Comparison of ENCODE assay signal across 12 cellular contexts in the genomic region with DNA sequence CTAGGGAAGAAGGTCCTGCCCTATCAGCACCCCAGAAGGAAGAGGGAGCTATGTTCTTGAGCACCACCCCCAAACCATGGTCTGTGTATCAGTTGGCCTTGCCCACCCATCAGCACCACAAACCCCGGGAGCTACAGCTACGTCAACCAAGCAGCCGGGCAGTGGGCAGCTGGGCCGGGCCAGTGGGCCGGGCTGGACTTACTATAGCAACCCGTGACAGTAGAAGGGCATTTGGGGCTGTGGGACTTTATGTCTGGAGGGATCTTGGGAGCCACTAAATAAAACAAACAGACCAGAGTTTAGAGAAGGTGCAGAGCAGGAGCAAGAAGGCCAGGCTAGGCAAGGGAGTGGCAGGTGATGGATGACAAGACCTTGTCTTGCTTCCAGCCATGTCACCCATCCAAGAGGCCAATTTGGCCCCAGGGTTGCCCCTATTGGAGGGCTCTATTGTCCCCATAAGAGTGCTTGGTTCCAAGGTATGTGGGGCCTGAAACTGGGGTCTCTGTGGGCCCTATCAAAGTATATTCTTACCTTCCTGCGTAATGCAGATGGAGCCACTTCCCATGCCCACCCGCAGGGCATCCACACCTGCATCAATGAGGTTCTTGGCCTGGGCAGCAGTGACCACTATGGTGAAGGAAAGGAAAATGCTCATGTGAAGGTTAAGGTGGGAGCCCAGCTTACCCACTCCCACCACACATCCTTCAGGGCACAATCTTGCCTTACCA. TPM values are rescaled to one million over a fixed set of nuclear protein-coding genes. Genes with fewer than 3 reads are reported as not detected.
DNase-seq lines count a peak whose midpoint lies in the region; ATAC-seq and TF ChIP-seq lines count a peak whose summit lies in the region.
"Had no signal": no experiment of that assay in that cellular context is flagged by ENCODE, and none has a peak within 500 bp of the region (broad histone marks: within the 10 kb centered on the region; RNA-seq: fewer than 3 reads in every experiment).

No MANE protein-coding gene starts in this region.

- no peak overlapping the region for H4K5ac ChIP-seq in IMR-90 (ENCODE audit: low read depth, low read length)

- H3K4me2 ChIP-seq in DOHH2 (ENCODE audit: low read length) (peak overlapping the region; percentile 94), IMR-90 (ENCODE audit: low read depth, low read length) (no peak overlapping the region)

- no peaks in the 10 kb centered on the region for H3K9me3 Mint-ChIP-seq in activated naive CD8-positive, alpha-beta T cell treated with anti-CD3 and anti-CD28 coated beads for 36 hours
- no peaks in the 10 kb centered on the region for H3K9me3 Mint-ChIP-seq in nephron progenitor cell

- no peak overlapping the region for H3K18ac ChIP-seq in IMR-90 (ENCODE audit: low read depth, low read length)

- intact Hi-C loops in IMR-90 (cut with micrococcal nuclease), result no loop called here

- H3K9me2 ChIP-seq in DOHH2 (replicated peaks; ENCODE audit: control insufficient read depth, low read length), result no peaks in the 10 kb centered on the region

- H2BK20ac ChIP-seq in IMR-90 (ENCODE audit: low read depth, low read length), result no peak overlapping the region

- no TSS peak for BruUV-seq in IMR-90 (replicated peaks; lab: Mats Ljungman, UMichigan)

- no peak for TF ChIP-seq POLR2A in IMR-90 (IDR thresholded peaks at IDR 0.05; ENCODE audit: low read depth, low read length)

- H3K79me1 ChIP-seq in IMR-90 (ENCODE audit: low read depth in 1 of 2, low read length in 2 of 2), result peaks cover 31 to 69% of the 10 kb centered on the region in 2 experiments

- peaks cover 61% of the 10 kb centered on the region for H3K4me1 Mint-ChIP-seq in activated naive CD8-positive, alpha-beta T cell treated with anti-CD3 and anti-CD28 coated beads for 36 hours
- H3K4me1 Mint-ChIP-seq in nephron progenitor cell, result peaks cover 45% of the 10 kb centered on the region

- peaks cover 60% of the 10 kb centered on the region for H3K36me3 Mint-ChIP-seq in activated naive CD8-positive, alpha-beta T cell treated with anti-CD3 and anti-CD28 coated beads for 36 hours
- peaks cover 40% of the 10 kb centered on the region for H3K36me3 Mint-ChIP-seq in nephron progenitor cell (ENCODE audit: low read depth)

- dilution Hi-C loops in IMR-90 (cut with HindIII; ENCODE audit: low sequenced_read_pairs, unreplicated experiment), result no loop called here

- ATAC-seq in IMR-90 (ENCODE audit: low read depth), result no peak
- ATAC-seq: mucosa of descending colon, right cardiac atrium had no signal

- peaks cover 3% of the 10 kb centered on the region for H3K27me3 Mint-ChIP-seq in activated naive CD8-positive, alpha-beta T cell treated with anti-CD3 and anti-CD28 coated beads for 36 hours
- H3K27me3 Mint-ChIP-seq in nephron progenitor cell (ENCODE audit: low read depth, poor library complexity), result no peaks in the 10 kb centered on the region

- no peak overlapping the region for H3K4ac ChIP-seq in IMR-90 (ENCODE audit: low read depth, low read length)

- no peak overlapping the region for H3K56ac ChIP-seq in IMR-90 (ENCODE audit: extremely low read depth, insufficient read depth, low read length)

- peaks cover 4% of the 10 kb centered on the region; the same call in 1 of the 2 replicates for H4K20me1 ChIP-seq in DOHH2 (ENCODE audit: control insufficient read depth, insufficient read depth, low read depth, low read length)
- peaks cover 20% of the 10 kb centered on the region for H4K20me1 ChIP-seq in IMR-90 (ENCODE audit: insufficient read depth, low read length)

- H3K27ac Mint-ChIP-seq in activated naive CD8-positive, alpha-beta T cell treated with anti-CD3 and anti-CD28 coated beads for 36 hours, result peak overlapping the region; percentile 57
- peak overlapping the region; percentile 80 for H3K27ac Mint-ChIP-seq in nephron progenitor cell

- POLR2A ChIA-PET in IMR-90 (lab: Charles Lee; ENCODE audit: unreplicated experiment), result no interaction called here

- no peak overlapping the region for H2AFZ ChIP-seq in IMR-90 (replicated peaks; ENCODE audit: low read length, poor library complexity)

- H3K4me1 ChIP-seq in DOHH2 (ENCODE audit: control insufficient read depth, low read length) (peaks cover 61% of the 10 kb centered on the region), IMR-90 (ENCODE audit: control insufficient read depth, insufficient read depth, low read length) (peaks cover 5% of the 10 kb centered on the region), SJCRH30 (peaks cover 8% of the 10 kb centered on the region)

- no peak overlapping the region for H4K91ac ChIP-seq in IMR-90 (ENCODE audit: insufficient read depth, low read depth, low read length)

- H3K4me3 ChIP-seq in DOHH2 (ENCODE audit: low read length) (peak overlapping the region; percentile 12), IMR-90 (ENCODE audit: insufficient read depth, low read depth, low read length) (no peak overlapping the region), SJCRH30 (no peak overlapping the region)
- H3K4me3 ChIP-seq: mucosa of descending colon, SJSA1 had no signal

- H2AK9ac ChIP-seq in IMR-90 (replicated peaks; ENCODE audit: low read depth, low read length, poor library complexity), result peak overlapping the region; percentile 33

- H3K9me3 ChIP-seq in DOHH2 (ENCODE audit: control insufficient read depth, insufficient read depth, low read length) (no peaks in the 10 kb centered on the region), IMR-90 (ENCODE audit: control insufficient read depth, insufficient read depth, low read length) (no peaks in the 10 kb centered on the region), SJCRH30 (replicated peaks) (no peaks in the 10 kb centered on the region)
- H3K9me3 ChIP-seq: mucosa of descending colon, SJSA1 had no signal

- no peak overlapping the region for H2BK15ac ChIP-seq in IMR-90 (ENCODE audit: low read depth, low read length)

- DNase-seq in IMR-90, result no peak
- DNase-seq in activated naive CD8-positive, alpha-beta T cell treated with anti-CD3 and anti-CD28 coated beads for 36 hours, result no peak
- DNase-seq in nephron progenitor cell, result no peak
- no peak for DNase-seq in Kasumi-1 (lab: John Stamatoyannopoulos, UW)
- DNase-seq in hepatic stellate cell (ENCODE audit: low spot score), result no peak
- DNase-seq in SJCRH30, result no peak
- DNase-seq: activated gamma-delta T cell, NCI-H1436 had no signal

- WGBS in IMR-90 (ENCODE audit: extremely low coverage in 2 of 2, insufficient read length in 1 of 2), 2 experiments, result no CpG with 5 or more reads among the region's 8 CpGs

- H2AK5ac ChIP-seq in IMR-90 (ENCODE audit: low read depth, low read length), result no peak overlapping the region

- no peak overlapping the region for H3K23ac ChIP-seq in IMR-90 (ENCODE audit: low read depth, low read length)

- H3K9ac ChIP-seq in IMR-90 (ENCODE audit: low read depth, low read length), result no peak overlapping the region

- H4K8ac ChIP-seq in IMR-90 (ENCODE audit: low read depth in 2 of 2, low read length in 2 of 2), result peak overlapping the region in 1 of 2 experiments; percentile 18; a peak in 1 of 4 replicates

- H3K27me3 ChIP-seq in DOHH2 (ENCODE audit: control insufficient read depth, low read length), result no peaks in the 10 kb centered on the region
- H3K27me3 ChIP-seq in IMR-90 (ENCODE audit: control insufficient read depth, insufficient read depth, low read length), result no peaks in the 10 kb centered on the region
- no peaks in the 10 kb centered on the region for H3K27me3 ChIP-seq in SJCRH30
- H3K27me3 ChIP-seq: SJSA1 had no signal

- no peak overlapping the region for H2BK5ac ChIP-seq in IMR-90 (ENCODE audit: low read depth, low read length, poor library complexity, severe bottlenecking)

- H2BK120ac ChIP-seq in IMR-90 (ENCODE audit: low read depth, low read length), result no peak overlapping the region

- in situ Hi-C loops in IMR-90 (cut with MboI; ENCODE audit: low sequenced_read_pairs), result no loop called here

- no peak overlapping the region for H3K14ac ChIP-seq in IMR-90 (replicated peaks; ENCODE audit: low read depth, low read length)

- CTCF ChIA-PET in IMR-90 (lab: Yijun Ruan, JAX), result no interaction called here

- TF ChIP-seq RAD21 in IMR-90 (IDR thresholded peaks at IDR 0.05; ENCODE audit: low read length), result no peak

- TF ChIP-seq CTCF in DOHH2 (IDR thresholded peaks at IDR 0.05; ENCODE audit: low read depth, low read length, poor library complexity, severe bottlenecking), result no peak
- TF ChIP-seq CTCF in IMR-90 (conservative IDR thresholded peaks at IDR 0.05; ENCODE audit: low read depth, low read length), result no peak
- TF ChIP-seq CTCF in nephron progenitor cell (IDR thresholded peaks at IDR 0.05), result no peak

- peak overlapping the region; percentile 15; the same call in 1 of the 2 replicates for H3K27ac ChIP-seq in DOHH2 (ENCODE audit: low read depth, low read length)
- no peak overlapping the region for H3K27ac ChIP-seq in IMR-90 (ENCODE audit: insufficient read depth, low read length)
- H3K27ac ChIP-seq in SJCRH30, result no peak overlapping the region
- H3K27ac ChIP-seq: SJSA1 had no signal

- H3K36me3 ChIP-seq in DOHH2 (ENCODE audit: control insufficient read depth, low read length) (peaks cover 90% of the 10 kb centered on the region), IMR-90 (ENCODE audit: control insufficient read depth, insufficient read depth, low read length) (peaks cover 47% of the 10 kb centered on the region), SJCRH30 (peaks cover 37% of the 10 kb centered on the region)

- peaks cover 38% of the 10 kb centered on the region for H3F3A ChIP-seq in DOHH2 (ENCODE audit: control insufficient read depth, insufficient read depth)

- peaks cover 77% of the 10 kb centered on the region for H3K79me2 ChIP-seq in DOHH2 (ENCODE audit: control insufficient read depth, low read length)

- peak overlapping the region; percentile 22 for H3K4me3 Mint-ChIP-seq in activated naive CD8-positive, alpha-beta T cell treated with anti-CD3 and anti-CD28 coated beads for 36 hours
- no peak overlapping the region for H3K4me3 Mint-ChIP-seq in nephron progenitor cell

- H3K9me1 ChIP-seq in IMR-90 (ENCODE audit: insufficient read depth, low read length), result peaks cover 32% of the 10 kb centered on the region

RNA-seq across cellular contexts. Expression of a gene that starts 3.2 kb away (rescaled TPM):
- 268 and 296 TPM in 2 replicates for total RNA-seq in IMR-90 (2012; rRNA removed)
- 190 and 194 TPM in 2 replicates for polyA plus RNA-seq in IMR-90 (2012; rRNA removed)
- polyA plus RNA-seq in IMR-90 (2012; cell fraction: cytosol; rRNA removed), result 126 and 176 TPM in 2 replicates
- polyA plus RNA-seq in IMR-90 (2012; cell fraction: nucleus; rRNA removed; ENCODE audit: low replicate concordance), result 254 and 364 TPM in 2 replicates
- total RNA-seq in activated naive CD8-positive, alpha-beta T cell treated with anti-CD3 and anti-CD28 coated beads for 36 hours, result 100 to 1,000 TPM; 532 to 549 TPM
- total RNA-seq in SJCRH30 (2014; rRNA removed; shearing (Covaris generic)), result 244 and 273 TPM in 2 replicates

RNA-seq across cellular contexts. Expression of a gene that starts 4.0 kb away (rescaled TPM):
- 26.5 and 43.3 TPM in 2 replicates for total RNA-seq in IMR-90 (2012; rRNA removed)
- polyA plus RNA-seq in IMR-90 (2012; rRNA removed), result 112 and 137 TPM in 2 replicates
- 38.6 and 96.1 TPM in 2 replicates for polyA plus RNA-seq in IMR-90 (2012; cell fraction: cytosol; rRNA removed)
- 22.8 and 47.7 TPM in 2 replicates for polyA plus RNA-seq in IMR-90 (2012; cell fraction: nucleus; rRNA removed; ENCODE audit: low replicate concordance)
- 10 to 100 TPM; 82.0 to 82.5 TPM for total RNA-seq in activated naive CD8-positive, alpha-beta T cell treated with anti-CD3 and anti-CD28 coated beads for 36 hours
- total RNA-seq in SJCRH30 (2014; rRNA removed; shearing (Covaris generic)), result 58.9 and 66.0 TPM in 2 replicates

RNA-seq across cellular contexts. Expression of a gene that starts 7.6 kb away (rescaled TPM):
- total RNA-seq in IMR-90 (2012; rRNA removed), result 27.8 and 28.3 TPM in 2 replicates
- polyA plus RNA-seq in IMR-90 (2012; rRNA removed), result 42.2 and 43.5 TPM in 2 replicates
- polyA plus RNA-seq in IMR-90 (2012; cell fraction: cytosol; rRNA removed), result 33.8 and 36.4 TPM in 2 replicates
- polyA plus RNA-seq in IMR-90 (2012; cell fraction: nucleus; rRNA removed; ENCODE audit: low replicate concordance), result 116 and 195 TPM in 2 replicates
- 10 to 100 TPM; 22.3 to 24.7 TPM for total RNA-seq in activated naive CD8-positive, alpha-beta T cell treated with anti-CD3 and anti-CD28 coated beads for 36 hours
- 6.9 and 7.6 TPM in 2 replicates for total RNA-seq in SJCRH30 (2014; rRNA removed; shearing (Covaris generic))

RNA-seq across cellular contexts. Expression of a gene that starts 18.8 kb away (rescaled TPM):
- total RNA-seq in IMR-90 (2012; rRNA removed), result 55.8 and 60.9 TPM in 2 replicates
- polyA plus RNA-seq in IMR-90 (2012; rRNA removed), result 160 and 172 TPM in 2 replicates
- polyA plus RNA-seq in IMR-90 (2012; cell fraction: cytosol; rRNA removed), result 97.3 and 121 TPM in 2 replicates
- polyA plus RNA-seq in IMR-90 (2012; cell fraction: nucleus; rRNA removed; ENCODE audit: low replicate concordance), result 1,034 and 1,622 TPM in 2 replicates
- 100 to 1,000 TPM; 135 to 140 TPM for total RNA-seq in activated naive CD8-positive, alpha-beta T cell treated with anti-CD3 and anti-CD28 coated beads for 36 hours
- total RNA-seq in SJCRH30 (2014; rRNA removed; shearing (Covaris generic)), result 69.9 and 81.9 TPM in 2 replicates

RNA-seq across cellular contexts. Expression of a gene that starts 35.9 kb away (rescaled TPM):
- 10.4 and 11.1 TPM in 2 replicates for total RNA-seq in IMR-90 (2012; rRNA removed)
- 26.1 and 29.7 TPM in 2 replicates for polyA plus RNA-seq in IMR-90 (2012; rRNA removed)
- 18.8 and 34.8 TPM in 2 replicates for polyA plus RNA-seq in IMR-90 (2012; cell fraction: cytosol; rRNA removed)
- polyA plus RNA-seq in IMR-90 (2012; cell fraction: nucleus; rRNA removed; ENCODE audit: low replicate concordance), result 99.3 and 171 TPM in 2 replicates
- 10 to 100 TPM; 20.7 TPM for total RNA-seq in activated naive CD8-positive, alpha-beta T cell treated with anti-CD3 and anti-CD28 coated beads for 36 hours
- 0.35 and 0.36 TPM in 2 replicates for total RNA-seq in SJCRH30 (2014; rRNA removed; shearing (Covaris generic))
